ENCODE assay signal across 8 cellular contexts in the genomic region with DNA sequence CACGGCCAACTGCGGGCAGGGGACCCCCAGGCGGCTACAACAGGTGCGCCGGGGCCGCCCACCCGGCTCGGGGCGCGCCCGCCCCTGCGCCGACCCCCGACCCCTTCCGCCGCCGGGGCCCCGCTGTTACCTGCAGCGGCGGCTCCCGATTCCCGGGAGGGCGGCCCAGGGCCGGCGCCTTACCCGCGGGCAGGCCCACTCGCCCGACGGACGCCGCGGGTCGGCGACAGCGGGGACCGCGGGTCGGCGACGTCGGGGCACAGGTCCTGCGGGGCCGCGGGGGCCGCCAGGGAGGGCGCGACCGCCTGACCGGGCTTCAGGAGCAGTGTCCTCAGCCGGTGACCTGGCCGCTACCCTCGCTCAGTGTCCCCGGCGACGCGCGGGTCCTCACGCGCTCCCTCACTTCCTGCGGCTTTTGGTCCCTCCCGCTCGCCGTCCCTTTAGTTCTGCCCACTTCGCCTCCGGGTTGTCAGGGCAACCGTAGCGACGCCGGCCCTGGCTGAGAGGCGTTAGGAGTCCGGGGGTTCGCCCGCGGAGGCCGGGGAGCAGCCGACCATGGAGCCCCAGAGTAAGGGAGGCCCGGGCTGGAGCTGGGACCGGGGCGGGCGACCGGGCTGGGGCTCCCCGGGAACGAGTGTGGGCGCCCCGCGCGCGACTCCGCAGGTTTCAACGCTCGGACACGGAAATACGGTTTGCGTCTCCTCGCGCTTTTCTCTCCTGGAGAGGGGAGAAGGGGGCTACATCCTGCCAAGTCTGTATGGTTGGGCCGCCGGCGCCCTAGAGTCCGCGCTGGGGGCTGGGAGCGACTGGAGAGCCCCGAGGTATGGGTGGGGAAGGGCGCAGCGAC. TPM values are rescaled to one million over a fixed set of nuclear protein-coding genes. Genes with fewer than 3 reads are reported as not detected.
A peak's percentile ranks its signal among the peaks of the same experiment; 100 is the strongest.
DNase-seq lines count a peak whose midpoint lies in the region; ATAC-seq and TF ChIP-seq lines count a peak whose summit lies in the region.
"Not testable (repeated sequence)": the region's sequence is repeated elsewhere in the genome, so short reads cannot be mapped to it uniquely, and the experiment has no call there.

Gene FANK1 (plus strand): TSS at position 477 of the 847 bp plus-strand sequence. CDS start 79 bp downstream, at position 556.

- peak within 1 kb of the TSS; percentile 94 for H2AFZ ChIP-seq in parathyroid adenoma

- peak within 1 kb of the TSS; percentile 59 to 97 (median 84) for H3K4me3 ChIP-seq in heart right ventricle
- peak within 1 kb of the TSS; percentile 86 for H3K4me3 ChIP-seq in parathyroid adenoma (ENCODE audit: low read depth, low read length)
- peak within 1 kb of the TSS; percentile 87 for H3K4me3 ChIP-seq in thoracic aorta

- H3K79me2 ChIP-seq in parathyroid adenoma, result not testable (repeated sequence)

- H3K4me3 Mint-ChIP-seq in T-helper 17 cell, result peak within 1 kb of the TSS; percentile 89

- intact Hi-C loops in heart right ventricle (cut with DNase I), result not testable (repeated sequence)

- not testable (repeated sequence) for H3K9ac ChIP-seq in parathyroid adenoma

- not testable (repeated sequence) for TF ChIP-seq CTCF in GM10266 (IDR thresholded peaks at IDR 0.05; ENCODE audit: control insufficient read depth, insufficient read depth, low read depth, missing control alignments); heart right ventricle (IDR thresholded peaks at IDR 0.05); parathyroid adenoma (IDR thresholded peaks at IDR 0.05); thoracic aorta (IDR thresholded peaks at IDR 0.05)

- not testable (repeated sequence) for H3K9me3 ChIP-seq in T-helper 17 cell (ENCODE audit: control insufficient read depth, low read length, poor library complexity, severe bottlenecking); heart right ventricle; parathyroid adenoma (ENCODE audit: control insufficient read depth, low read length); thoracic aorta

- H3K27ac ChIP-seq in heart right ventricle (peak within 1 kb of the TSS; percentile 19 to 98 (median 92)), parathyroid adenoma (peak within 1 kb of the TSS; percentile 61), thoracic aorta (peak within 1 kb of the TSS; percentile 56 to 70)

- ATAC-seq in HG02610 (IDR thresholded peaks at IDR 0.05; ENCODE audit: unreplicated experiment), result peak; percentile 84
- ATAC-seq in T-helper 17 cell, result peak; percentile 85
- peak; percentile 85 to 94 (median 90) for ATAC-seq in heart right ventricle
- ATAC-seq in thoracic aorta (ENCODE audit: insufficient number of reproducible peaks, low FRiP score, low read depth), result peak; percentile 88

- H3K36me3 ChIP-seq in heart right ventricle; parathyroid adenoma (ENCODE audit: control insufficient read depth, insufficient read depth, low read length); thoracic aorta: not testable (repeated sequence)

- H3K4me1 Mint-ChIP-seq in T-helper 17 cell, result peaks cover 12% of the 10 kb centered on the region

- WGBS in heart right ventricle, 2 donors, result 22 to 30% methylated on average over 104 to 106 of the region's 106 CpGs

- H3K4me2 ChIP-seq in parathyroid adenoma (ENCODE audit: low read length), result peak within 1 kb of the TSS; percentile 71

- H3K27me3 ChIP-seq in heart right ventricle; parathyroid adenoma (ENCODE audit: control insufficient read depth, insufficient read depth, low read length); thoracic aorta (replicated peaks; ENCODE audit: insufficient read depth): not testable (repeated sequence)

- H3K4me1 ChIP-seq in heart right ventricle, result peaks cover 0 to 46% (median 25%) of the 10 kb centered on the region in 9 donors
- not testable (repeated sequence) for H3K4me1 ChIP-seq in parathyroid adenoma; thoracic aorta (ENCODE audit: control insufficient read depth in 1 of 2, low read depth in 2 of 2)

- not testable (repeated sequence) for H3K27me3 Mint-ChIP-seq in T-helper 17 cell

- peak; percentile 85 for DNase-seq in GM10266 (ENCODE audit: extremely low spot score)
- DNase-seq in NCI-H1092 (lab: John Stamatoyannopoulos, UW), result peak; percentile 72
- peak; percentile 41 to 54 (median 53) for DNase-seq in T-helper 17 cell
- peak; percentile 75 for DNase-seq in amniotic epithelial cell (ENCODE audit: low read depth)
- DNase-seq in heart right ventricle, result peak; percentile 93 to 95
- peak; percentile 69 for DNase-seq in thoracic aorta (ENCODE audit: low spot score)

- H3K27ac Mint-ChIP-seq in T-helper 17 cell, result peak within 1 kb of the TSS; percentile 4

- H3K36me3 Mint-ChIP-seq in T-helper 17 cell (ENCODE audit: low read depth), result not testable (repeated sequence)

RNA-seq across cellular contexts. Expression of gene FANK1, which starts in this region (rescaled TPM):
- total RNA-seq in T-helper 17 cell, result 1 to 10 TPM in 1 of 2 donors, under 1 TPM in 1; 0.60 to 4.5 TPM
- total RNA-seq in heart right ventricle, result under 1 TPM in 7 of 10 donors, not detected in 3; 0.40 to 0.89 (median 0.68) TPM
- 1 to 10 TPM in 1 of 2 donors, under 1 TPM in 1; 0.64 to 1.2 TPM for polyA plus RNA-seq in heart right ventricle
- not detected for total RNA-seq in thoracic aorta

Comparison
In these comparisons a context has a peak if more than half of its experiments do, and no peak if none do; other contexts are left out.
1. Peak in every context shown above with its lines: DNase-seq, ATAC-seq, H3K4me3 ChIP-seq and H3K27ac ChIP-seq.
2. Peak in DNase-seq, ATAC-seq, H3K4me3 ChIP-seq and H3K27ac ChIP-seq in thoracic aorta; RNA of the gene not detected or under 1 TPM.